In genomic region chr11:107916671-107917241, GRCh38 we compare ENCODE assay signal across 1 cellular context.
TF ChIP-seq lines count a peak whose summit lies in the region.

No MANE protein-coding gene starts in this region.

TF ChIP-seq in IMR-90, 13 proteins besides CTCF, POLR2A, EP300 and RAD21 (continued from another document):
- TF ChIP-seq ELK1 (IDR thresholded peaks at IDR 0.05; ENCODE audit: borderline replicate concordance, low read depth, low read length), result no peak
- TF ChIP-seq RFX5 (IDR thresholded peaks at IDR 0.05; ENCODE audit: low read depth, low read length), result no peak
